ENCODE assay signal across 21 cellular contexts in genomic region chr9:133640580-133641395, GRCh38. TPM values are rescaled to one million over a fixed set of nuclear protein-coding genes. Genes with fewer than 3 reads are reported as not detected.
"Had no signal": no experiment of that assay in that cellular context is flagged by ENCODE, and none has a peak within 500 bp of the region (broad histone marks: within the 10 kb centered on the region; RNA-seq: fewer than 3 reads in every experiment).

No MANE protein-coding gene starts in this region.

- ATAC-seq: activated T-helper 17 cell treated with anti-CD3 and anti-CD28 coated beads, Interleukin-2, amount 50 U/mL, for 72 hours; left colon; naive thymus-derived CD4-positive, alpha-beta T cell; stimulated activated memory B cell treated with anti-CD40 and anti-IgM and Interleukin-4, amounts not matched to agents 10 μg/mL and 1 μg/mL and 100 μg/mL, for 72 hours had no signal

- H3K36me3 ChIP-seq: right atrium auricular region, tibial artery, uterus had no signal

- H3K36me3 Mint-ChIP-seq: immature natural killer cell; naive thymus-derived CD4-positive, alpha-beta T cell; stimulated activated memory B cell treated with anti-CD40 and anti-IgM and Interleukin-4, amounts not matched to agents 10 μg/mL and 1 μg/mL and 100 μg/mL, for 72 hours had no signal

- H3K27me3 ChIP-seq: right atrium auricular region, uterus had no signal

- H3K9me3 ChIP-seq: right atrium auricular region, tibial artery, uterus had no signal

- H3K4me3 ChIP-seq: right atrium auricular region, smooth muscle cell, tibial artery, uterus had no signal

- H3K4me1 Mint-ChIP-seq: activated B cell treated with CpG ODN at 0.5 μM for 24 hours; activated CD4-positive, alpha-beta T cell treated with anti-CD3 and anti-CD28 coated beads, Interleukin-2, amount 10 ng/mL, durations not matched to agents 24 days and 14 days; activated T-helper 17 cell treated with anti-CD3 and anti-CD28 coated beads, Interleukin-2, amount 50 U/mL, for 72 hours; immature natural killer cell; stimulated activated memory B cell treated with anti-CD40 and anti-IgM and Interleukin-4, amounts not matched to agents 10 μg/mL and 1 μg/mL and 100 μg/mL, for 72 hours had no signal

- H3K27ac Mint-ChIP-seq: activated B cell treated with CpG ODN at 0.5 μM for 24 hours; activated CD4-positive, alpha-beta T cell treated with anti-CD3 and anti-CD28 coated beads, Interleukin-2, amount 10 ng/mL, durations not matched to agents 24 days and 14 days; activated naive CD4-positive, alpha-beta T cell treated with anti-CD3 and anti-CD28 coated beads for 36 hours; activated T-helper 17 cell treated with anti-CD3 and anti-CD28 coated beads, Interleukin-2, amount 50 U/mL, for 72 hours; dendritic cell treated with granulocyte-macrophage colony-stimulating factor and Interleukin-4, amounts not matched to agents 40 ng/mL and 50 ng/mL, for 4 days; immature natural killer cell; stimulated activated memory B cell treated with anti-CD40 and anti-IgM and Interleukin-4, amounts not matched to agents 10 μg/mL and 1 μg/mL and 100 μg/mL, for 72 hours had no signal

- H3K27me3 Mint-ChIP-seq: activated CD4-positive, alpha-beta T cell treated with anti-CD3 and anti-CD28 coated beads, Interleukin-2, amount 10 ng/mL, durations not matched to agents 24 days and 14 days; dendritic cell treated with granulocyte-macrophage colony-stimulating factor and Interleukin-4, amounts not matched to agents 40 ng/mL and 50 ng/mL, for 4 days; naive thymus-derived CD4-positive, alpha-beta T cell had no signal

- H3K4me3 Mint-ChIP-seq: activated B cell treated with CpG ODN at 0.5 μM for 24 hours; activated CD4-positive, alpha-beta T cell treated with anti-CD3 and anti-CD28 coated beads, Interleukin-2, amount 10 ng/mL, durations not matched to agents 24 days and 14 days; activated naive CD4-positive, alpha-beta T cell treated with anti-CD3 and anti-CD28 coated beads for 36 hours; activated T-helper 17 cell treated with anti-CD3 and anti-CD28 coated beads, Interleukin-2, amount 50 U/mL, for 72 hours; dendritic cell treated with granulocyte-macrophage colony-stimulating factor and Interleukin-4, amounts not matched to agents 40 ng/mL and 50 ng/mL, for 4 days; immature natural killer cell; naive thymus-derived CD4-positive, alpha-beta T cell; stimulated activated memory B cell treated with anti-CD40 and anti-IgM and Interleukin-4, amounts not matched to agents 10 μg/mL and 1 μg/mL and 100 μg/mL, for 72 hours had no signal

- DNase-seq: activated B cell treated with CpG ODN at 0.5 μM for 24 hours; activated CD4-positive, alpha-beta T cell treated with anti-CD3 and anti-CD28 coated beads, Interleukin-2, amount 10 ng/mL, durations not matched to agents 24 days and 14 days; activated naive CD4-positive, alpha-beta T cell treated with anti-CD3 and anti-CD28 coated beads for 36 hours; activated T-cell treated with anti-CD3 and anti-CD28 coated beads for 4 hours; central memory CD4-positive, alpha-beta T cell; immature natural killer cell; left colon; mammary epithelial cell; naive thymus-derived CD4-positive, alpha-beta T cell; tibial artery; uterus had no signal

- H3K4me1 ChIP-seq: right atrium auricular region, tibial artery, uterus had no signal

- H3K9me3 Mint-ChIP-seq: activated B cell treated with CpG ODN at 0.5 μM for 24 hours; activated CD4-positive, alpha-beta T cell treated with anti-CD3 and anti-CD28 coated beads, Interleukin-2, amount 10 ng/mL, durations not matched to agents 24 days and 14 days; activated naive CD4-positive, alpha-beta T cell treated with anti-CD3 and anti-CD28 coated beads for 36 hours; activated T-helper 17 cell treated with anti-CD3 and anti-CD28 coated beads, Interleukin-2, amount 50 U/mL, for 72 hours; dendritic cell treated with granulocyte-macrophage colony-stimulating factor and Interleukin-4, amounts not matched to agents 40 ng/mL and 50 ng/mL, for 4 days; immature natural killer cell; naive thymus-derived CD4-positive, alpha-beta T cell; stimulated activated memory B cell treated with anti-CD40 and anti-IgM and Interleukin-4, amounts not matched to agents 10 μg/mL and 1 μg/mL and 100 μg/mL, for 72 hours had no signal

RNA-seq across cellular contexts. Expression of gene DBH, which starts 4.6 kb away (rescaled TPM):
- total RNA-seq: activated B cell treated with CpG ODN at 0.5 μM for 24 hours; activated CD4-positive, alpha-beta T cell treated with anti-CD3 and anti-CD28 coated beads, Interleukin-2, amount 10 ng/mL, durations not matched to agents 24 days and 14 days; activated CD8-positive, alpha-beta memory T cell treated with anti-CD3 and anti-CD28 coated beads for 36 hours; activated naive CD4-positive, alpha-beta T cell treated with anti-CD3 and anti-CD28 coated beads for 36 hours; activated T-helper 17 cell treated with anti-CD3 and anti-CD28 coated beads, Interleukin-2, amount 50 U/mL, for 72 hours; left colon; mammary epithelial cell; posterior vena cava; right atrium auricular region; smooth muscle cell had no signal
- polyA plus RNA-seq: immature natural killer cell, mammary epithelial cell had no signal

RNA-seq across cellular contexts. Expression of gene FAM163B, which starts 31.6 kb away (rescaled TPM):
- total RNA-seq: activated B cell treated with CpG ODN at 0.5 μM for 24 hours; activated CD4-positive, alpha-beta T cell treated with anti-CD3 and anti-CD28 coated beads, Interleukin-2, amount 10 ng/mL, durations not matched to agents 24 days and 14 days; activated CD8-positive, alpha-beta memory T cell treated with anti-CD3 and anti-CD28 coated beads for 36 hours; activated naive CD4-positive, alpha-beta T cell treated with anti-CD3 and anti-CD28 coated beads for 36 hours; activated T-helper 17 cell treated with anti-CD3 and anti-CD28 coated beads, Interleukin-2, amount 50 U/mL, for 72 hours; mammary epithelial cell; mononuclear cell; naive thymus-derived CD4-positive, alpha-beta T cell; posterior vena cava; uterus had no signal
- polyA plus RNA-seq: adipose tissue; esophagus; immature natural killer cell; mammary epithelial cell; naive thymus-derived CD4-positive, alpha-beta T cell had no signal
